Comparison of ENCODE assay signal across 29 cellular contexts in the genomic region with DNA sequence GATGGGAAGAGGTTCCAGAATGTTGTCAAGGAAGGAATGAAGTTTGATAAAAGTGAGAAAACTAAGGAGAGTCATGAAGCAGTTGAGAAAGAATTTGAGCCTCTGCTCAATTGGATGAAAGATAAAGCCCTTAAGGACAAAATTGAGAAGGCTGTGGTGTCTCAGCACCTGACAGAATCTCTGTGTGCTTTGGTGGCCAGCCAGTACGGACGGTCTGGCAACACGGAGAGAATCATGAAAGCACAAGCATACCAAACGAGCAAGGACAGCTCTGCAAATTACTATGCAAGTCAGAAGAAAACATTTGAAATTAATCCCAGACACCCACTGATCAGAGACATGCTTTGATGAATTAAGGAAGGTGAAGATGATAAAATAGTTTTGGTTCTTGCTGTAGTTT.
"Had no signal": no experiment of that assay in that cellular context is flagged by ENCODE, and none has a peak within 500 bp of the region (broad histone marks: within the 10 kb centered on the region; RNA-seq: fewer than 3 reads in every experiment).

No MANE protein-coding gene starts in this region.

- H3K36me3 ChIP-seq: WERI-Rb-1 had no signal

- FAIRE-seq: astrocyte, colon, endometrium had no signal

- ATAC-seq: activated CD4-positive, CD25-positive, alpha-beta regulatory T cell treated with anti-CD3 and anti-CD28 coated beads, Interleukin-2, amount 50 U/mL, for 24 hours; activated CD8-positive, alpha-beta T cell treated with anti-CD3 and anti-CD28 coated beads for 36 hours; activated T-cell treated with anti-CD3 and anti-CD28 coated beads, Interleukin-2, amount 50 U/mL, for 4 hours; activated T-helper 17 cell treated with anti-CD3 and anti-CD28 coated beads, Interleukin-2, amount 50 U/mL, for 72 hours; T-helper 17 cell had no signal

- DNase-seq: activated B cell treated with CpG ODN at 0.5 μM for 24 hours; activated CD4-positive, alpha-beta T cell treated with anti-CD3 and anti-CD28 coated beads for 48 hours; activated CD4-positive, alpha-beta T cell treated with anti-CD3 and anti-CD28 coated beads, Interleukin-2, amount 50 U/mL, for 1 hour; activated CD4-positive, alpha-beta T cell treated with anti-CD3 and anti-CD28 coated beads, Interleukin-2, amount 50 U/mL, for 48 hours; activated CD8-positive, alpha-beta memory T cell treated with anti-CD3 and anti-CD28 coated beads for 24 hours; activated CD8-positive, alpha-beta T cell treated with anti-CD3 and anti-CD28 coated beads for 36 hours; activated effector memory CD4-positive, alpha-beta T cell treated with Interleukin-2 at 50 U/mL for 16 hours; activated gamma-delta T cell treated with Interleukin-2 at 50 U/mL for 16 hours; activated naive CD4-positive, alpha-beta T cell treated with anti-CD3 and anti-CD28 coated beads, Interleukin-2, amount 50 U/mL, for 16 hours; activated naive CD4-positive, alpha-beta T cell treated with Interleukin-2 at 50 U/mL for 16 hours; activated T-cell treated with anti-CD3 and anti-CD28 coated beads, Interleukin-2, amount 50 U/mL, for 4 hours; amniotic stem cell; anterior cingulate cortex; caudate nucleus; cortex of kidney; dermis blood vessel endothelial cell; effector CD4-positive, alpha-beta T cell; foreskin melanocyte; head of caudate nucleus; T-helper 1 cell; T-helper 17 cell; T1000; WERI-Rb-1 had no signal

- H3K27ac ChIP-seq: epithelial cell of prostate, WERI-Rb-1 had no signal
